Comparison of ENCODE assay signal across 19 cellular contexts in genomic region chr1:15592285-15592684, GRCh38. TPM values are rescaled to one million over a fixed set of nuclear protein-coding genes. Genes with fewer than 3 reads are reported as not detected.
DNase-seq lines count a peak whose midpoint lies in the region; ATAC-seq and TF ChIP-seq lines count a peak whose summit lies in the region.
"Had no signal": no experiment of that assay in that cellular context is flagged by ENCODE, and none has a peak within 500 bp of the region (broad histone marks: within the 10 kb centered on the region; RNA-seq: fewer than 3 reads in every experiment).

No MANE protein-coding gene starts in this region.

- no peak for TF ChIP-seq CTCF in gastrocnemius medialis (IDR thresholded peaks at IDR 0.05 in 4 of 5, conservative IDR thresholded peaks at IDR 0.05 in 1 of 5)
- no peak for TF ChIP-seq CTCF in left ventricle myocardium inferior (IDR thresholded peaks at IDR 0.05; ENCODE audit: borderline replicate concordance)
- no peak for TF ChIP-seq CTCF in vagina (IDR thresholded peaks at IDR 0.05)
- TF ChIP-seq CTCF in GM10248 (IDR thresholded peaks at IDR 0.05; ENCODE audit: control extremely low read depth, extremely low read depth, low read depth, missing control alignments) = no peak

- intact Hi-C loops in gastrocnemius medialis (cut with DNase I; ENCODE audit: low total_unique reads) = no loop called here
- intact Hi-C loops in left ventricle myocardium inferior (cut with micrococcal nuclease) = no loop called here
- intact Hi-C loops in vagina (cut with DNase I) = loop anchor here (10.0 kb wide), 1 partner anchor 153 kb away; the partner anchor contains the start of gene TMEM82

- CTCF ChIA-PET in GM10248 (lab: Yijun Ruan, JAX) = interaction anchor here (1.0 to 2.9 kb wide), 5 partner anchors 10 to 25 kb away, joined by 3 to 7 read pairs (median 3); no protein-coding TSS in a partner anchor

- in situ Hi-C loops in gastrocnemius medialis (cut with MboI; ENCODE audit: low sequenced_read_pairs in 4 of 4) = loop anchor here in 2 of 4 donors (10.0 to 25.0 kb wide), 2 partner anchors 143 to 145 kb away; partner anchors contain the start of genes SLC25A34 (in 2 of the 2) and TMEM82 (in 1 of the 2)

- H3K4me3 ChIP-seq in gastrocnemius medialis (peak overlapping the region in 1 of 4 donors; percentile 12), left ventricle myocardium inferior (no peak overlapping the region), vagina (no peak overlapping the region)

- peak; percentile 96 to 97 for ATAC-seq in gastrocnemius medialis
- ATAC-seq: PC-3 had no signal

- peak; percentile 55 for DNase-seq in NCI-H1694 treated with DMSO at 0.1 percent for 48 hours (lab: John Stamatoyannopoulos, UW)
- DNase-seq in NCI-H2171 treated with DMSO at 0.1 percent for 48 hours (lab: John Stamatoyannopoulos, UW) = peak; percentile 70
- DNase-seq in epithelial cell of prostate (ENCODE audit: low read depth, low spot score) = peak; percentile 46
- DNase-seq in gastrocnemius medialis = peak; percentile 68 to 74
- no peak for DNase-seq in left ventricle myocardium inferior
- DNase-seq in vagina (ENCODE audit: extremely low spot score in 2 of 2) = no peak
- DNase-seq in GM10248 (ENCODE audit: extremely low spot score) = no peak
- DNase-seq: ACHN, DND-41, KG1, NCI-H1417 treated with DMSO at 0.1 percent for 48 hours, NCI-H2029, NCI-H510A treated with DMSO at 0.1 percent for 48 hours, NCI-H774, PC-3, RPMI8226, SIG-M5 had no signal

- no peaks in the 10 kb centered on the region for H3K9me3 ChIP-seq in gastrocnemius medialis
- no peaks in the 10 kb centered on the region for H3K9me3 ChIP-seq in left ventricle myocardium inferior (replicated peaks)
- H3K9me3 ChIP-seq in vagina = no peaks in the 10 kb centered on the region

- peaks cover 13 to 24% of the 10 kb centered on the region in 2 donors for H3K4me1 ChIP-seq in gastrocnemius medialis
- H3K4me1 ChIP-seq in left ventricle myocardium inferior = peaks cover 8% of the 10 kb centered on the region
- no peaks in the 10 kb centered on the region for H3K4me1 ChIP-seq in vagina

- H3K36me3 ChIP-seq in gastrocnemius medialis (no peaks in the 10 kb centered on the region), left ventricle myocardium inferior (no peaks in the 10 kb centered on the region), vagina (no peaks in the 10 kb centered on the region)

- POLR2A ChIA-PET in GM10248 (lab: Yijun Ruan, JAX) = no interaction called here

- no peak overlapping the region for H3K27ac ChIP-seq in epithelial cell of prostate
- peak overlapping the region; percentile 60 to 93 (median 88) for H3K27ac ChIP-seq in gastrocnemius medialis
- H3K27ac ChIP-seq in left ventricle myocardium inferior (replicated peaks) = no peak overlapping the region
- no peak overlapping the region for H3K27ac ChIP-seq in vagina
- H3K27ac ChIP-seq: C4-2B had no signal

- H3K27me3 ChIP-seq in gastrocnemius medialis (no peaks in the 10 kb centered on the region), left ventricle myocardium inferior (ENCODE audit: low read depth) (peaks cover 6% of the 10 kb centered on the region), vagina (no peaks in the 10 kb centered on the region)

- TF ChIP-seq POLR2A in gastrocnemius medialis (IDR thresholded peaks at IDR 0.05) (peak in 1 of 2 donors; percentile 22), vagina (IDR thresholded peaks at IDR 0.05) (no peak)

RNA-seq across cellular contexts. Expression of gene AGMAT, which starts 7.4 kb away (rescaled TPM):
- total RNA-seq in gastrocnemius medialis (1 to 10 TPM in 3 of 4 donors, under 1 TPM in 1; 0.85 to 2.6 (median 2.0) TPM), left ventricle myocardium inferior (not detected), vagina (1.5 TPM)
- total RNA-seq: H4 had no signal

RNA-seq across cellular contexts. Expression of gene DDI2, which starts 25.0 kb away (rescaled TPM):
- 10 to 100 TPM; 19.0 to 86.7 (median 34.2) TPM for total RNA-seq in gastrocnemius medialis
- 22.5 TPM for total RNA-seq in left ventricle myocardium inferior
- 59.2 TPM for total RNA-seq in vagina

Comparison
In these comparisons a context has a peak if more than half of its experiments do, and no peak if none do; other contexts are left out.
1. DNase-seq: peak in NCI-H1694 treated with DMSO at 0.1 percent for 48 hours (single experiment), NCI-H2171 treated with DMSO at 0.1 percent for 48 hours (single experiment), epithelial cell of prostate (single experiment) and gastrocnemius medialis (2 of 2); none in left ventricle myocardium inferior (single experiment), vagina (0 of 2) and GM10248 (single experiment).
2. H3K27ac ChIP-seq: peak in gastrocnemius medialis (4 of 4); none in epithelial cell of prostate (single experiment), left ventricle myocardium inferior (single experiment) and vagina (single experiment).